ENCODE assay signal across 1 cellular context in genomic region chr20:35226775-35227681, GRCh38.
TF ChIP-seq lines count a peak whose summit lies in the region.

No MANE protein-coding gene starts in this region.

TF ChIP-seq in HepG2, 621 proteins besides CTCF, POLR2A, EP300 and RAD21 (continued from another document and continues in another):
- TF ChIP-seq HMG20B (CRISPR knock-in tag; conservative IDR thresholded peaks at IDR 0.05) (peak; percentile 67; the same call in 1 of the 2 replicates), RCOR2 (CRISPR knock-in tag; IDR thresholded peaks at IDR 0.05) (no peak), MTF1 (CRISPR knock-in tag; IDR thresholded peaks at IDR 0.05) (peak; percentile 92), ATF1 (CRISPR knock-in tag; IDR thresholded peaks at IDR 0.05) (no peak), ZNF292 (CRISPR knock-in tag; IDR thresholded peaks at IDR 0.05; ENCODE audit: borderline replicate concordance, low read depth) (no peak), CREM (IDR thresholded peaks at IDR 0.05) (no peak), CREM (CRISPR knock-in tag; IDR thresholded peaks at IDR 0.05) (no peak), ZSCAN22 (CRISPR knock-in tag; IDR thresholded peaks at IDR 0.05) (peak; percentile 74; the same call in 1 of the 2 replicates), ZNF207 (IDR thresholded peaks at IDR 0.05; ENCODE audit: borderline replicate concordance) (no peak), SNAPC2 (CRISPR knock-in tag; IDR thresholded peaks at IDR 0.05) (no peak), CBX1 (IDR thresholded peaks at IDR 0.05; ENCODE audit: low read depth) (peak; percentile 46), POLR2G (IDR thresholded peaks at IDR 0.05; ENCODE audit: low read depth, low read length) (no peak), ZNF781 (CRISPR knock-in tag; IDR thresholded peaks at IDR 0.05; ENCODE audit: borderline replicate concordance, not compliant biosample characterization) (peak; percentile 76), GFI1 (CRISPR knock-in tag; IDR thresholded peaks at IDR 0.05; ENCODE audit: borderline replicate concordance) (no peak; the same call in 1 of the 2 replicates), HNRNPK (IDR thresholded peaks at IDR 0.05; ENCODE audit: low read depth, low read length, poor library complexity, severe bottlenecking) (no peak), ZNF232 (CRISPR knock-in tag; IDR thresholded peaks at IDR 0.05; ENCODE audit: borderline replicate concordance) (peak; percentile 99), MLX (CRISPR knock-in tag; IDR thresholded peaks at IDR 0.05) (peak; percentile 54; the same call in 1 of the 2 replicates), ZIK1 (CRISPR knock-in tag; IDR thresholded peaks at IDR 0.05; ENCODE audit: borderline replicate concordance, low read depth) (peak; percentile 94), MAFG (CRISPR knock-in tag; IDR thresholded peaks at IDR 0.05) (0 out of 2 replicates have a peak, but pooled peaks have one; percentile 13), ZNF558 (CRISPR knock-in tag; IDR thresholded peaks at IDR 0.05; ENCODE audit: borderline replicate concordance) (peak; percentile 96; the same call in 1 of the 2 replicates), HMG20A (CRISPR knock-in tag; IDR thresholded peaks at IDR 0.05; ENCODE audit: borderline replicate concordance) (no peak), GMEB1 (CRISPR knock-in tag; IDR thresholded peaks at IDR 0.05; ENCODE audit: borderline replicate concordance) (no peak), ZNF282 (IDR thresholded peaks at IDR 0.05; ENCODE audit: partially characterized antibody) (no peak), SMYD3 (CRISPR knock-in tag; IDR thresholded peaks at IDR 0.05) (no peak), IRF9 (CRISPR knock-in tag; IDR thresholded peaks at IDR 0.05; ENCODE audit: borderline replicate concordance) (peak; percentile 78; the same call in 1 of the 2 replicates), ZSCAN29 (CRISPR knock-in tag; conservative IDR thresholded peaks at IDR 0.05) (no peak), ZNF142 (CRISPR knock-in tag; IDR thresholded peaks at IDR 0.05) (peak; percentile 94), ZNF878 (CRISPR knock-in tag; IDR thresholded peaks at IDR 0.05) (peak; percentile 61; the same call in 1 of the 2 replicates), HNRNPL (IDR thresholded peaks at IDR 0.05; ENCODE audit: low read depth, low read length) (no peak), ZNF619 (CRISPR knock-in tag; IDR thresholded peaks at IDR 0.05) (no peak), ZNF431 (CRISPR knock-in tag; IDR thresholded peaks at IDR 0.05; ENCODE audit: borderline replicate concordance, low read depth) (peak; percentile 95), CENPBD1 (CRISPR knock-in tag; IDR thresholded peaks at IDR 0.05; ENCODE audit: borderline replicate concordance, low read depth) (no peak), ZNF549 (CRISPR knock-in tag; IDR thresholded peaks at IDR 0.05) (no peak), ZNF577 (CRISPR knock-in tag; IDR thresholded peaks at IDR 0.05; ENCODE audit: borderline replicate concordance, low read depth) (no peak), POLR2AphosphoS5 (IDR thresholded peaks at IDR 0.05; ENCODE audit: low read depth, low read length) (no peak), ZNF331 (CRISPR knock-in tag; IDR thresholded peaks at IDR 0.05) (peak; percentile 96)
- TF ChIP-seq, protein P1, sequence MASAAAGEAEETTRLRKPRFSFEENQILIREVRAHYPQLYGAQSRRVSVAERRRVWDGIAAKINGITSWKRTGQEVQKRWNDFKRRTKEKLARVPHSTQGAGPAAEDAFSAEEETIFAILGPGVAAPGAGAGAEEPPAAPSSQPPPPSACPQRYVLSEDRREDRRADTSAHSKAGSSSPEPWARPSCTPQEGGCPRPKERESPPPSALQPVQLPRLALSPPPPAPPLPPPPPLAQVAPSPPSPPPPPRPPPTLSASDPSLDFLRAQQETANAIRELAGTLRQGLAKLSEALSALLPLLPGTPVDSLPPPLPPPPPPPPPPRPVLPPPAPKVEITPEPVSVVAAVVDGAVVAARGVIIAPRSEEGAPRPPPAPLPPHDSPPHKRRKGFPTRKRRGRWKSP (CRISPR knock-in tag; IDR thresholded peaks at IDR 0.05) = peak; percentile 69; the same call in 1 of the 2 replicates
- TF ChIP-seq, protein P2, sequence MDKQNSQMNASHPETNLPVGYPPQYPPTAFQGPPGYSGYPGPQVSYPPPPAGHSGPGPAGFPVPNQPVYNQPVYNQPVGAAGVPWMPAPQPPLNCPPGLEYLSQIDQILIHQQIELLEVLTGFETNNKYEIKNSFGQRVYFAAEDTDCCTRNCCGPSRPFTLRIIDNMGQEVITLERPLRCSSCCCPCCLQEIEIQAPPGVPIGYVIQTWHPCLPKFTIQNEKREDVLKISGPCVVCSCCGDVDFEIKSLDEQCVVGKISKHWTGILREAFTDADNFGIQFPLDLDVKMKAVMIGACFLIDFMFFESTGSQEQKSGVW (CRISPR knock-in tag; IDR thresholded peaks at IDR 0.05; ENCODE audit: borderline replicate concordance) = peak; percentile 70; the same call in 1 of the 2 replicates
- TF ChIP-seq, protein P3, sequence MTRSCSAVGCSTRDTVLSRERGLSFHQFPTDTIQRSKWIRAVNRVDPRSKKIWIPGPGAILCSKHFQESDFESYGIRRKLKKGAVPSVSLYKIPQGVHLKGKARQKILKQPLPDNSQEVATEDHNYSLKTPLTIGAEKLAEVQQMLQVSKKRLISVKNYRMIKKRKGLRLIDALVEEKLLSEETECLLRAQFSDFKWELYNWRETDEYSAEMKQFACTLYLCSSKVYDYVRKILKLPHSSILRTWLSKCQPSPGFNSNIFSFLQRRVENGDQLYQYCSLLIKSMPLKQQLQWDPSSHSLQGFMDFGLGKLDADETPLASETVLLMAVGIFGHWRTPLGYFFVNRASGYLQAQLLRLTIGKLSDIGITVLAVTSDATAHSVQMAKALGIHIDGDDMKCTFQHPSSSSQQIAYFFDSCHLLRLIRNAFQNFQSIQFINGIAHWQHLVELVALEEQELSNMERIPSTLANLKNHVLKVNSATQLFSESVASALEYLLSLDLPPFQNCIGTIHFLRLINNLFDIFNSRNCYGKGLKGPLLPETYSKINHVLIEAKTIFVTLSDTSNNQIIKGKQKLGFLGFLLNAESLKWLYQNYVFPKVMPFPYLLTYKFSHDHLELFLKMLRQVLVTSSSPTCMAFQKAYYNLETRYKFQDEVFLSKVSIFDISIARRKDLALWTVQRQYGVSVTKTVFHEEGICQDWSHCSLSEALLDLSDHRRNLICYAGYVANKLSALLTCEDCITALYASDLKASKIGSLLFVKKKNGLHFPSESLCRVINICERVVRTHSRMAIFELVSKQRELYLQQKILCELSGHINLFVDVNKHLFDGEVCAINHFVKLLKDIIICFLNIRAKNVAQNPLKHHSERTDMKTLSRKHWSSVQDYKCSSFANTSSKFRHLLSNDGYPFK (CRISPR knock-in tag; IDR thresholded peaks at IDR 0.05; ENCODE audit: borderline replicate concordance) = peak; percentile 69
- TF ChIP-seq, protein P4, sequence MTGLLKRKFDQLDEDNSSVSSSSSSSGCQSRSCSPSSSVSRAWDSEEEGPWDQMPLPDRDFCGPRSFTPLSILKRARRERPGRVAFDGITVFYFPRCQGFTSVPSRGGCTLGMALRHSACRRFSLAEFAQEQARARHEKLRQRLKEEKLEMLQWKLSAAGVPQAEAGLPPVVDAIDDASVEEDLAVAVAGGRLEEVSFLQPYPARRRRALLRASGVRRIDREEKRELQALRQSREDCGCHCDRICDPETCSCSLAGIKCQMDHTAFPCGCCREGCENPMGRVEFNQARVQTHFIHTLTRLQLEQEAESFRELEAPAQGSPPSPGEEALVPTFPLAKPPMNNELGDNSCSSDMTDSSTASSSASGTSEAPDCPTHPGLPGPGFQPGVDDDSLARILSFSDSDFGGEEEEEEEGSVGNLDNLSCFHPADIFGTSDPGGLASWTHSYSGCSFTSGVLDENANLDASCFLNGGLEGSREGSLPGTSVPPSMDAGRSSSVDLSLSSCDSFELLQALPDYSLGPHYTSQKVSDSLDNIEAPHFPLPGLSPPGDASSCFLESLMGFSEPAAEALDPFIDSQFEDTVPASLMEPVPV (CRISPR knock-in tag; IDR thresholded peaks at IDR 0.05) = peak; percentile 84; the same call in 1 of the 2 replicates
- TF ChIP-seq, protein P5, sequence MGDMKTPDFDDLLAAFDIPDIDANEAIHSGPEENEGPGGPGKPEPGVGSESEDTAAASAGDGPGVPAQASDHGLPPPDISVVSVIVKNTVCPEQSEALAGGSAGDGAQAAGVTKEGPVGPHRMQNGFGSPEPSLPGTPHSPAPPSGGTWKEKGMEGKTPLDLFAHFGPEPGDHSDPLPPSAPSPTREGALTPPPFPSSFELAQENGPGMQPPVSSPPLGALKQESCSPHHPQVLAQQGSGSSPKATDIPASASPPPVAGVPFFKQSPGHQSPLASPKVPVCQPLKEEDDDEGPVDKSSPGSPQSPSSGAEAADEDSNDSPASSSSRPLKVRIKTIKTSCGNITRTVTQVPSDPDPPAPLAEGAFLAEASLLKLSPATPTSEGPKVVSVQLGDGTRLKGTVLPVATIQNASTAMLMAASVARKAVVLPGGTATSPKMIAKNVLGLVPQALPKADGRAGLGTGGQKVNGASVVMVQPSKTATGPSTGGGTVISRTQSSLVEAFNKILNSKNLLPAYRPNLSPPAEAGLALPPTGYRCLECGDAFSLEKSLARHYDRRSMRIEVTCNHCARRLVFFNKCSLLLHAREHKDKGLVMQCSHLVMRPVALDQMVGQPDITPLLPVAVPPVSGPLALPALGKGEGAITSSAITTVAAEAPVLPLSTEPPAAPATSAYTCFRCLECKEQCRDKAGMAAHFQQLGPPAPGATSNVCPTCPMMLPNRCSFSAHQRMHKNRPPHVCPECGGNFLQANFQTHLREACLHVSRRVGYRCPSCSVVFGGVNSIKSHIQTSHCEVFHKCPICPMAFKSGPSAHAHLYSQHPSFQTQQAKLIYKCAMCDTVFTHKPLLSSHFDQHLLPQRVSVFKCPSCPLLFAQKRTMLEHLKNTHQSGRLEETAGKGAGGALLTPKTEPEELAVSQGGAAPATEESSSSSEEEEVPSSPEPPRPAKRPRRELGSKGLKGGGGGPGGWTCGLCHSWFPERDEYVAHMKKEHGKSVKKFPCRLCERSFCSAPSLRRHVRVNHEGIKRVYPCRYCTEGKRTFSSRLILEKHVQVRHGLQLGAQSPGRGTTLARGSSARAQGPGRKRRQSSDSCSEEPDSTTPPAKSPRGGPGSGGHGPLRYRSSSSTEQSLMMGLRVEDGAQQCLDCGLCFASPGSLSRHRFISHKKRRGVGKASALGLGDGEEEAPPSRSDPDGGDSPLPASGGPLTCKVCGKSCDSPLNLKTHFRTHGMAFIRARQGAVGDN (CRISPR knock-in tag; IDR thresholded peaks at IDR 0.05) = peak; percentile 84
